1 cellular context compared by ENCODE assay signal in the genomic region with DNA sequence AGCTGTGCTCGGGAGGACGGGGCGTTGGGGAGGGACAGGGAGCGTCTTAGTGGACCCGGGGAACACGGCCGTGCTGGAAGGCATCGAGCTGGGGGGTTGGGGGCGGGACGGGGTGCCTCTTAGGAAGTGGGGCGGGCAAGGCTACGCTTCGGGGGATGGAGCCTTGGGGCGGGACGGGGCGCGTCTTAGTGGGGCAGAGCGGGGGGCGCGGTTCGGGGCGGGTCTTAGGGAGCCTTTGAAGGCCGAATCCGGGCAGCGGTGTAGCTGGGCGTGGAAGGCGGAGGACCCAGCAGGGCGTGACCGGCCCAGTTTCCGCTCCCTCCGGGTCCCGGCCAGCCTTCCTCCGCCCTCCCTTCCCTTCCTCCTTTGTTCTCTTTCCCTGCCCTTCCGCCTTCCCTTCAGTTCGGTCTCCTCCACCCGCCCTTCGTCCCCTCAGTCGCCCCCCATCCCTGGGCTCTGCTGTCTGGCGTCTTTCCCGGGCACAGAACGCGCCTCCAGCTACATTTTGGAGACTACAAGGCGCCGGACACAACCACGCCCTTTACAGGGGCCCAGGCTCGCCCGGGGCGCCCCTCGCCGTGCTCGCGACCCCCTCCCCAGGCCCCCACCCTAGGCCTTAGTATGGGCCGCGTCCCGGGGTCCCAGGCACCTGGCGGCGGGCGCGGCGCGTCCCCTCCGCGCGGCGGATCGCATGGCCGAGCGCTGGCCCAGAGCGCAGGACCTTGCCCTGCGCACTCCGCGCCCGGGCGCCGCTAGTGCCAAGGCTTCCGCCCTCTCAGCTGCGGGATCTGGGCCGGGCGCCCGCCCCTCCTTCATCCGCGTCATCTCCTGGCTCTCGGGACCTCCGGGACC.
TF ChIP-seq lines count a peak whose summit lies in the region.

A gene with protein sequence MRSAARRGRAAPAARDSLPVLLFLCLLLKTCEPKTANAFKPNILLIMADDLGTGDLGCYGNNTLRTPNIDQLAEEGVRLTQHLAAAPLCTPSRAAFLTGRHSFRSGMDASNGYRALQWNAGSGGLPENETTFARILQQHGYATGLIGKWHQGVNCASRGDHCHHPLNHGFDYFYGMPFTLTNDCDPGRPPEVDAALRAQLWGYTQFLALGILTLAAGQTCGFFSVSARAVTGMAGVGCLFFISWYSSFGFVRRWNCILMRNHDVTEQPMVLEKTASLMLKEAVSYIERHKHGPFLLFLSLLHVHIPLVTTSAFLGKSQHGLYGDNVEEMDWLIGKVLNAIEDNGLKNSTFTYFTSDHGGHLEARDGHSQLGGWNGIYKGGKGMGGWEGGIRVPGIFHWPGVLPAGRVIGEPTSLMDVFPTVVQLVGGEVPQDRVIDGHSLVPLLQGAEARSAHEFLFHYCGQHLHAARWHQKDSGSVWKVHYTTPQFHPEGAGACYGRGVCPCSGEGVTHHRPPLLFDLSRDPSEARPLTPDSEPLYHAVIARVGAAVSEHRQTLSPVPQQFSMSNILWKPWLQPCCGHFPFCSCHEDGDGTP (minus strand): TSS at position 757 of the 852 bp plus-strand sequence. CDS start 64 bp downstream, at position 693.

TF ChIP-seq in A549, 52 proteins besides CTCF, POLR2A, EP300 and RAD21 (continued from another document):
- TF ChIP-seq HOXA7 (CRISPR knock-in tag; IDR thresholded peaks at IDR 0.05), result peak; percentile 87; the same call in 1 of the 2 replicates
- peak; percentile 86 for TF ChIP-seq TP53 (CRISPR knock-in tag; IDR thresholded peaks at IDR 0.05)
- TF ChIP-seq, protein P1, sequence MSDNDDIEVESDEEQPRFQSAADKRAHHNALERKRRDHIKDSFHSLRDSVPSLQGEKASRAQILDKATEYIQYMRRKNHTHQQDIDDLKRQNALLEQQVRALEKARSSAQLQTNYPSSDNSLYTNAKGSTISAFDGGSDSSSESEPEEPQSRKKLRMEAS (IDR thresholded peaks at IDR 0.05), result peak; percentile 9; the same call in 1 of the 2 replicates
- TF ChIP-seq EHF (CRISPR knock-in tag; IDR thresholded peaks at IDR 0.05), result peak; percentile 52; the same call in 1 of the 2 replicates
- no peak for TF ChIP-seq KDM1A (IDR thresholded peaks at IDR 0.05; ENCODE audit: low read depth)
- TF ChIP-seq PHF8 (IDR thresholded peaks at IDR 0.05; ENCODE audit: borderline replicate concordance, low read depth), result peak; percentile 92
- TF ChIP-seq TFCP2L1 (CRISPR knock-in tag; IDR thresholded peaks at IDR 0.05), result peak; percentile 90; the same call in 1 of the 2 replicates
- no peak for TF ChIP-seq ZNF302 (CRISPR knock-in tag; IDR thresholded peaks at IDR 0.05)
- peak; percentile 89 to 92; a peak in 4 of 5 replicates for TF ChIP-seq JUN (IDR thresholded peaks at IDR 0.05)
- TF ChIP-seq MYC (IDR thresholded peaks at IDR 0.05; ENCODE audit: borderline replicate concordance, low read length), result no peak; the same call in 1 of the 2 replicates
- TF ChIP-seq FOSB (CRISPR knock-in tag; IDR thresholded peaks at IDR 0.05), result peak; percentile 89
- TF ChIP-seq, protein P2, sequence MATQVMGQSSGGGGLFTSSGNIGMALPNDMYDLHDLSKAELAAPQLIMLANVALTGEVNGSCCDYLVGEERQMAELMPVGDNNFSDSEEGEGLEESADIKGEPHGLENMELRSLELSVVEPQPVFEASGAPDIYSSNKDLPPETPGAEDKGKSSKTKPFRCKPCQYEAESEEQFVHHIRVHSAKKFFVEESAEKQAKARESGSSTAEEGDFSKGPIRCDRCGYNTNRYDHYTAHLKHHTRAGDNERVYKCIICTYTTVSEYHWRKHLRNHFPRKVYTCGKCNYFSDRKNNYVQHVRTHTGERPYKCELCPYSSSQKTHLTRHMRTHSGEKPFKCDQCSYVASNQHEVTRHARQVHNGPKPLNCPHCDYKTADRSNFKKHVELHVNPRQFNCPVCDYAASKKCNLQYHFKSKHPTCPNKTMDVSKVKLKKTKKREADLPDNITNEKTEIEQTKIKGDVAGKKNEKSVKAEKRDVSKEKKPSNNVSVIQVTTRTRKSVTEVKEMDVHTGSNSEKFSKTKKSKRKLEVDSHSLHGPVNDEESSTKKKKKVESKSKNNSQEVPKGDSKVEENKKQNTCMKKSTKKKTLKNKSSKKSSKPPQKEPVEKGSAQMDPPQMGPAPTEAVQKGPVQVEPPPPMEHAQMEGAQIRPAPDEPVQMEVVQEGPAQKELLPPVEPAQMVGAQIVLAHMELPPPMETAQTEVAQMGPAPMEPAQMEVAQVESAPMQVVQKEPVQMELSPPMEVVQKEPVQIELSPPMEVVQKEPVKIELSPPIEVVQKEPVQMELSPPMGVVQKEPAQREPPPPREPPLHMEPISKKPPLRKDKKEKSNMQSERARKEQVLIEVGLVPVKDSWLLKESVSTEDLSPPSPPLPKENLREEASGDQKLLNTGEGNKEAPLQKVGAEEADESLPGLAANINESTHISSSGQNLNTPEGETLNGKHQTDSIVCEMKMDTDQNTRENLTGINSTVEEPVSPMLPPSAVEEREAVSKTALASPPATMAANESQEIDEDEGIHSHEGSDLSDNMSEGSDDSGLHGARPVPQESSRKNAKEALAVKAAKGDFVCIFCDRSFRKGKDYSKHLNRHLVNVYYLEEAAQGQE (IDR thresholded peaks at IDR 0.05), result peak; percentile 17; the same call in 1 of the 2 replicates
